ENCODE assay signal across 16 cellular contexts in the genomic region with DNA sequence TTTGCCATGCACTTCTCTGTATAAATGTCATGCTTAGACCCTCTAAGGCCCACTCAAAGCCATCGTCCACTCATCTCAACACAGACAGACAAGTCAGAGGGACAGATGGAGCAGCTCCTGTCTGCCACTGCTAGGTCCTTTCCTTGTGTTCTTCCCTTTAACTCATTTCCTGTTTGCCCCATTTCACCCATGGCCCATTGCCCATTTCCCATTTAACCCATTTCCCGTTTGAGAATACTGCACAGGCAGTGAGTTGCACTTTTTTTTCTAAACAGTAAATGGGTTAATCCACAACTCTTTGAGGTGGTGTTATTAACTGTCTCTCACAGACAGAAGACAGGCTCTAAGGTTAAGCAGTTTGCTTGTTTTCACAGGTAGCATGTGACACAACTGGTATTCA.
A peak's percentile ranks its signal among the peaks of the same experiment; 100 is the strongest.
DNase-seq lines count a peak whose midpoint lies in the region; TF ChIP-seq lines count a peak whose summit lies in the region.
"Had no signal": no experiment of that assay in that cellular context is flagged by ENCODE, and none has a peak within 500 bp of the region (broad histone marks: within the 10 kb centered on the region; RNA-seq: fewer than 3 reads in every experiment).

No MANE protein-coding gene starts in this region.

- no peaks in the 10 kb centered on the region for H3K27me3 ChIP-seq in SJCRH30

- TF ChIP-seq CTCF in fibroblast of pulmonary artery (IDR thresholded peaks at IDR 0.05; ENCODE audit: low read length, missing control alignments): no peak

- H3K4me3 ChIP-seq in fibroblast of pulmonary artery (replicated peaks; ENCODE audit: low read depth, low read length) (no peak overlapping the region), SJCRH30 (no peak overlapping the region)
- H3K4me3 ChIP-seq: left ventricle myocardium inferior had no signal

- H3K36me3 ChIP-seq in SJCRH30: no peaks in the 10 kb centered on the region
- H3K36me3 ChIP-seq: left ventricle myocardium inferior had no signal

- DNase-seq in DMS 273 (lab: John Stamatoyannopoulos, UW; ENCODE audit: unreplicated experiment) (peak; percentile 71), H4 (ENCODE audit: low spot score) (peak; percentile 89), NCI-H82 treated with DMSO at 0.1 percent for 48 hours (lab: John Stamatoyannopoulos, UW; ENCODE audit: unreplicated experiment) (peak; percentile 25), fibroblast of pulmonary artery (ENCODE audit: low read depth) (peak; percentile 11), GM19238 (ENCODE audit: insufficient read length, low spot score) (no peak), SJCRH30 (no peak), GF-D8 (lab: John Stamatoyannopoulos, UW) (no peak), cerebellum (ENCODE audit: low spot score) (no peak)
- DNase-seq: activated CD4-positive, alpha-beta T cell treated with anti-CD3 and anti-CD28 coated beads, Interleukin-2, amount 50 U/mL, for 1 hour; CD8-positive, alpha-beta memory T cell; left ventricle myocardium inferior; NCI-H187 treated with DMSO at 0.1 percent for 48 hours; NCI-H510A treated with DMSO at 0.1 percent for 48 hours; nephron progenitor cell; SIG-M5; stimulated activated naive CD4-positive, alpha-beta T cell treated with Interleukin-2 at 50 U/mL for 16 hours had no signal

- no peaks in the 10 kb centered on the region; the same call in 1 of the 2 replicates for H3K9me3 ChIP-seq in SJCRH30 (replicated peaks)
- H3K9me3 ChIP-seq: left ventricle myocardium inferior had no signal

- no peaks in the 10 kb centered on the region for H3K4me1 ChIP-seq in SJCRH30
- H3K4me1 ChIP-seq: left ventricle myocardium inferior had no signal

- no peak overlapping the region for H3K27ac ChIP-seq in SJCRH30
- H3K27ac ChIP-seq: left ventricle myocardium inferior had no signal

Comparison
In these comparisons a context has a peak if more than half of its experiments do, and no peak if none do; other contexts are left out.
1. DNase-seq: peak in DMS 273 (single experiment), H4 (single experiment), NCI-H82 treated with DMSO at 0.1 percent for 48 hours (single experiment) and fibroblast of pulmonary artery (single experiment); none in GM19238 (single experiment), SJCRH30 (0 of 2), GF-D8 (single experiment) and cerebellum (single experiment).